30 cellular contexts compared by ENCODE assay signal in the genomic region with DNA sequence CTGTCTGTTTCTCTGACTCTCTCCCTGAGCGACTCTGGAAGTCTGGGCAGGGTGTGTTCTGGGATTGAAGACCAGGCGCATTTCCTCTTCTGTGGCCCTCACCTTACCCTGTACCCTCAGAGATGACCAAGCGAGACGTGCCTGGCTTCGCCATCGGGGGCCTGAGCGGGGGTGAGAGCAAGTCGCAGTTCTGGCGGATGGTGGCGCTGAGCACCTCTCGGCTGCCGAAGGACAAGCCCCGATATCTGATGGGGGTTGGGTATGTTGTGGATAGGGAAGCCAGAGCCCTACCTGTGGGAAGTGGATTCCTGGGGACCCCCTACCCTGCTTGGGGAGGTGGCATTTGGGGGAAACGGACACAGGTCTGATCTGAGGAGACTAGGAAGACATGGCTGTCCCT. TPM values are rescaled to one million over a fixed set of nuclear protein-coding genes. Genes with fewer than 3 reads are reported as not detected.
DNase-seq lines count a peak whose midpoint lies in the region; ATAC-seq and TF ChIP-seq lines count a peak whose summit lies in the region.
"Had no signal": no experiment of that assay in that cellular context is flagged by ENCODE, and none has a peak within 500 bp of the region (broad histone marks: within the 10 kb centered on the region; RNA-seq: fewer than 3 reads in every experiment).

No MANE protein-coding gene starts in this region.

- H3K23ac ChIP-seq in neuronal stem cell (ENCODE audit: low read depth, low read length, poor library complexity), result no peak overlapping the region

- intact Hi-C loops in CD4-positive, alpha-beta T cell (cut with DNase I, micrococcal nuclease), result no loop called here

- no peak overlapping the region for H2BK15ac ChIP-seq in neuronal stem cell (ENCODE audit: low read length)

- H2AFZ ChIP-seq in neuronal stem cell (ENCODE audit: low read length), result no peak overlapping the region
- H2AFZ ChIP-seq: PC-9 had no signal

- DNase-seq in CD4-positive, alpha-beta T cell, result no peak
- DNase-seq in Peyer's patch (peak in 2 of 3 donors; percentile 68 to 76), neuronal stem cell (ENCODE audit: low spot score) (no peak), Kasumi-1 (lab: John Stamatoyannopoulos, UW) (no peak), glutamatergic neuron (no peak)
- no peak for DNase-seq in activated T-cell treated with anti-CD3 and anti-CD28 coated beads, Interleukin-2, amount 50 U/mL, for 72 hours
- DNase-seq: activated CD8-positive, alpha-beta T cell treated with anti-CD3 and anti-CD28 coated beads, Interleukin-2, amount 10 ng/mL, durations not matched to agents 7 days and 5 days; activated effector memory CD4-positive, alpha-beta T cell treated with anti-CD3 and anti-CD28 coated beads, Interleukin-2, amount 50 U/mL, for 16 hours; activated naive CD8-positive, alpha-beta T cell treated with anti-CD3 and anti-CD28 coated beads, Interleukin-2, amount 10 ng/mL, durations not matched to agents 7 days and 5 days; activated T-cell treated with anti-CD3 and anti-CD28 coated beads for 4 hours; AML-193; CD4-positive, alpha-beta memory T cell; esophagus squamous epithelium; foreskin keratinocyte; GOT3; heart left ventricle; KG1; midbrain; MM.1S; natural killer cell; NCI-H2029; NCI-H524 treated with DMSO at 0.1 percent for 48 hours; NK-92 treated with Interleukin-12 subunit alpha and Interleukin-12 subunit beta, amount 100 ng/mL, for 24 hours; pancreas; PC-9; SHP77; stimulated activated naive CD4-positive, alpha-beta T cell treated with Interleukin-2 at 50 U/mL for 16 hours; T-helper 2 cell had no signal

- no peak overlapping the region for H3K14ac ChIP-seq in neuronal stem cell (ENCODE audit: low read length)

- CTCF ChIA-PET in CD4-positive, alpha-beta T cell (lab: Charles Lee), result no interaction called here

- no peaks in the 10 kb centered on the region for H3K27me3 ChIP-seq in CD4-positive, alpha-beta T cell (ENCODE audit: control insufficient read depth, insufficient read depth, low read length)
- H3K27me3 ChIP-seq in Peyer's patch, result no peaks in the 10 kb centered on the region
- no peaks in the 10 kb centered on the region for H3K27me3 ChIP-seq in endocrine pancreas (ENCODE audit: control insufficient read depth, insufficient read depth, low read length)
- no peaks in the 10 kb centered on the region for H3K27me3 ChIP-seq in neuronal stem cell (ENCODE audit: control insufficient read depth in 3 of 3, insufficient read depth in 3 of 3, low read depth in 1 of 3, low read length in 3 of 3)
- H3K27me3 ChIP-seq: esophagus squamous epithelium, foreskin keratinocyte, heart left ventricle, pancreas had no signal

- H3K36me3 ChIP-seq in Peyer's patch (no peaks in the 10 kb centered on the region), endocrine pancreas (ENCODE audit: control insufficient read depth, insufficient read depth, low read length) (no peaks in the 10 kb centered on the region), neuronal stem cell (replicated peaks in 1 of 2; ENCODE audit: control insufficient read depth in 2 of 2, insufficient read depth in 2 of 2, low read length in 2 of 2) (peaks cover 12 to 44% of the 10 kb centered on the region in 2 donors)

- H3K79me1 ChIP-seq in neuronal stem cell (ENCODE audit: low read depth, low read length), result peaks cover 3% of the 10 kb centered on the region

- TF ChIP-seq POLR2A in Peyer's patch (IDR thresholded peaks at IDR 0.05), result no peak

- H3K9ac ChIP-seq in endocrine pancreas (ENCODE audit: control insufficient read depth, insufficient read depth, low read length) (peak overlapping the region; percentile 54), neuronal stem cell (ENCODE audit: low read depth, low read length, poor library complexity) (no peak overlapping the region)

- H3K4me3 Mint-ChIP-seq in CD4-positive, alpha-beta T cell, result no peak overlapping the region
- H3K4me3 Mint-ChIP-seq in activated T-cell treated with anti-CD3 and anti-CD28 coated beads, Interleukin-2, amount 50 U/mL, for 72 hours, result no peak overlapping the region
- no peak overlapping the region for H3K4me3 Mint-ChIP-seq in glutamatergic neuron (ENCODE audit: unreplicated experiment)
- H3K4me3 Mint-ChIP-seq: activated CD8-positive, alpha-beta T cell treated with anti-CD3 and anti-CD28 coated beads, Interleukin-2, amount 10 ng/mL, durations not matched to agents 7 days and 5 days; activated naive CD8-positive, alpha-beta T cell treated with anti-CD3 and anti-CD28 coated beads, Interleukin-2, amount 10 ng/mL, durations not matched to agents 7 days and 5 days; CD4-positive, alpha-beta memory T cell; natural killer cell had no signal

- no peak overlapping the region for H3K4ac ChIP-seq in neuronal stem cell (ENCODE audit: low read length)

- no peak for TF ChIP-seq CTCF in CD4-positive, alpha-beta T cell (IDR thresholded peaks at IDR 0.05)
- TF ChIP-seq CTCF in Peyer's patch (IDR thresholded peaks at IDR 0.05) (peak in 3 of 6 experiments; percentile 69 to 73 (median 71)), glutamatergic neuron (IDR thresholded peaks at IDR 0.05; ENCODE audit: partially characterized antibody, unreplicated experiment) (no peak)

- H3K4me3 ChIP-seq in Peyer's patch (peak overlapping the region in 2 of 4 donors; percentile 40 to 55), endocrine pancreas (ENCODE audit: control insufficient read depth, insufficient read depth, low read length) (no peak overlapping the region), neuronal stem cell (ENCODE audit: low read length in 2 of 2) (no peak overlapping the region)
- H3K4me3 ChIP-seq: esophagus squamous epithelium, heart left ventricle, pancreas, PC-9, skin epidermis had no signal

- no peak overlapping the region for H4K8ac ChIP-seq in neuronal stem cell (ENCODE audit: low read depth, low read length)

- H3K4me1 ChIP-seq in Peyer's patch (peaks cover 0 to 8% (median under 1%) of the 10 kb centered on the region in 4 donors), endocrine pancreas (ENCODE audit: control insufficient read depth, insufficient read depth, low read length) (no peaks in the 10 kb centered on the region), neuronal stem cell (ENCODE audit: control insufficient read depth in 2 of 2, insufficient read depth in 1 of 2, low read depth in 1 of 2, low read length in 2 of 2) (no peaks in the 10 kb centered on the region)
- H3K4me1 ChIP-seq: foreskin keratinocyte, pancreas had no signal

- H3K27me3 Mint-ChIP-seq in CD4-positive, alpha-beta T cell, result no peaks in the 10 kb centered on the region
- H3K27me3 Mint-ChIP-seq in activated T-cell treated with anti-CD3 and anti-CD28 coated beads, Interleukin-2, amount 50 U/mL, for 72 hours (ENCODE audit: low read depth), result no peaks in the 10 kb centered on the region
- H3K27me3 Mint-ChIP-seq in glutamatergic neuron (ENCODE audit: unreplicated experiment), result no peaks in the 10 kb centered on the region
- H3K27me3 Mint-ChIP-seq: activated naive CD8-positive, alpha-beta T cell treated with anti-CD3 and anti-CD28 coated beads, Interleukin-2, amount 10 ng/mL, durations not matched to agents 7 days and 5 days; CD4-positive, alpha-beta memory T cell had no signal

- no peak overlapping the region for H2BK12ac ChIP-seq in neuronal stem cell (ENCODE audit: low read length)

- H3K18ac ChIP-seq in neuronal stem cell (ENCODE audit: low read length), result peak overlapping the region; percentile 45

- ATAC-seq in CD4-positive, alpha-beta T cell (ENCODE audit: poor library complexity), result no peak
- no peak for ATAC-seq in activated T-cell treated with anti-CD3 and anti-CD28 coated beads, Interleukin-2, amount 50 U/mL, for 72 hours (replicated peaks in 1 of 2)
- ATAC-seq: activated CD8-positive, alpha-beta T cell treated with anti-CD3 and anti-CD28 coated beads, Interleukin-2, amount 10 ng/mL, durations not matched to agents 7 days and 5 days; foreskin keratinocyte; heart left ventricle; natural killer cell had no signal

- H2BK5ac ChIP-seq in neuronal stem cell (ENCODE audit: low read length), result no peak overlapping the region

- H3K36me3 Mint-ChIP-seq in CD4-positive, alpha-beta T cell (ENCODE audit: low read depth), result peaks cover 13% of the 10 kb centered on the region
- H3K36me3 Mint-ChIP-seq in activated T-cell treated with anti-CD3 and anti-CD28 coated beads, Interleukin-2, amount 50 U/mL, for 72 hours (ENCODE audit: insufficient read depth in 2 of 2), result peaks cover 0 to 2% of the 10 kb centered on the region in 2 donors
- no peaks in the 10 kb centered on the region for H3K36me3 Mint-ChIP-seq in glutamatergic neuron (ENCODE audit: unreplicated experiment)
- H3K36me3 Mint-ChIP-seq: natural killer cell had no signal

- no CpG with 5 or more reads among the region's 14 CpGs for WGBS in neuronal stem cell (ENCODE audit: extremely low coverage in 2 of 2, insufficient read length in 2 of 2, insufficient replicate concordance in 1 of 2), 2 donors

- no peaks in the 10 kb centered on the region for H3K9me3 ChIP-seq in CD4-positive, alpha-beta T cell (ENCODE audit: control insufficient read depth, low read length)
- H3K9me3 ChIP-seq in Peyer's patch (no peaks in the 10 kb centered on the region), endocrine pancreas (ENCODE audit: control insufficient read depth, low read length) (no peaks in the 10 kb centered on the region), neuronal stem cell (replicated peaks in 1 of 2; ENCODE audit: control insufficient read depth in 2 of 2, insufficient read depth in 1 of 2, low read depth in 1 of 2, low read length in 2 of 2) (no peaks in the 10 kb centered on the region)
- H3K9me3 ChIP-seq: esophagus squamous epithelium, heart left ventricle, pancreas had no signal

- no peak overlapping the region for H3K4me2 ChIP-seq in neuronal stem cell (ENCODE audit: insufficient read depth, low read length, poor library complexity, severe bottlenecking)
- H3K4me2 ChIP-seq: PC-9 had no signal

- peaks cover 13% of the 10 kb centered on the region for H3K4me1 Mint-ChIP-seq in CD4-positive, alpha-beta T cell (ENCODE audit: low read depth)
- H3K4me1 Mint-ChIP-seq in activated T-cell treated with anti-CD3 and anti-CD28 coated beads, Interleukin-2, amount 50 U/mL, for 72 hours (ENCODE audit: low read depth), result peaks cover 10% of the 10 kb centered on the region
- H3K4me1 Mint-ChIP-seq in glutamatergic neuron (ENCODE audit: low read depth, unreplicated experiment), result peaks cover 4% of the 10 kb centered on the region

- POLR2A ChIA-PET in CD4-positive, alpha-beta T cell (lab: Charles Lee), result no interaction called here

- no peaks in the 10 kb centered on the region for H3K9me3 Mint-ChIP-seq in CD4-positive, alpha-beta T cell
- H3K9me3 Mint-ChIP-seq in activated T-cell treated with anti-CD3 and anti-CD28 coated beads, Interleukin-2, amount 50 U/mL, for 72 hours, result no peaks in the 10 kb centered on the region
- peaks cover 2% of the 10 kb centered on the region for H3K9me3 Mint-ChIP-seq in glutamatergic neuron (ENCODE audit: unreplicated experiment)
- H3K9me3 Mint-ChIP-seq: activated naive CD8-positive, alpha-beta T cell treated with anti-CD3 and anti-CD28 coated beads, Interleukin-2, amount 10 ng/mL, durations not matched to agents 7 days and 5 days; natural killer cell had no signal

- no peak overlapping the region for H2AK5ac ChIP-seq in neuronal stem cell (ENCODE audit: low read depth, low read length)

- no peak overlapping the region for H2BK120ac ChIP-seq in neuronal stem cell (ENCODE audit: low read depth, low read length)

- H4K91ac ChIP-seq in neuronal stem cell (ENCODE audit: low read depth, low read length, poor library complexity), result no peak overlapping the region

- H3K27ac Mint-ChIP-seq in CD4-positive, alpha-beta T cell, result peak overlapping the region; percentile 90
- no peak overlapping the region for H3K27ac Mint-ChIP-seq in activated T-cell treated with anti-CD3 and anti-CD28 coated beads, Interleukin-2, amount 50 U/mL, for 72 hours
- H3K27ac Mint-ChIP-seq in glutamatergic neuron (ENCODE audit: unreplicated experiment), result no peak overlapping the region
- H3K27ac Mint-ChIP-seq: activated CD8-positive, alpha-beta T cell treated with anti-CD3 and anti-CD28 coated beads, Interleukin-2, amount 10 ng/mL, durations not matched to agents 7 days and 5 days; activated naive CD8-positive, alpha-beta T cell treated with anti-CD3 and anti-CD28 coated beads, Interleukin-2, amount 10 ng/mL, durations not matched to agents 7 days and 5 days; natural killer cell had no signal

- H3K27ac ChIP-seq in CD4-positive, alpha-beta T cell (ENCODE audit: low read depth, low read length), result no peak overlapping the region
- peak overlapping the region in 3 of 4 donors; percentile 75 to 97 (median 88) for H3K27ac ChIP-seq in Peyer's patch
- no peak overlapping the region for H3K27ac ChIP-seq in neuronal stem cell (replicated peaks; ENCODE audit: low read length)
- H3K27ac ChIP-seq: esophagus squamous epithelium, foreskin keratinocyte, heart left ventricle, pancreas, PC-9, skin epidermis had no signal

RNA-seq across cellular contexts. Expression of a gene that starts 5.8 kb away (rescaled TPM):
- total RNA-seq in CD4-positive, alpha-beta T cell, result 100 to 1,000 TPM; 279 to 286 TPM
- total RNA-seq in Peyer's patch (100 to 1,000 TPM; 353 to 827 (median 464) TPM), glutamatergic neuron (ENCODE audit: unreplicated experiment) (227 TPM)
- polyA plus RNA-seq in neuronal stem cell (2013, experiment 1 of 2), result 49.9 TPM
- polyA plus RNA-seq in neuronal stem cell (2013, experiment 2 of 2), result 49.9 TPM
- total RNA-seq in activated T-cell treated with anti-CD3 and anti-CD28 coated beads, Interleukin-2, amount 50 U/mL, for 72 hours, result 100 to 1,000 TPM; 241 to 266 TPM

RNA-seq across cellular contexts. Expression of a gene that starts 10.8 kb away (rescaled TPM):
- total RNA-seq in CD4-positive, alpha-beta T cell, result 10 to 100 TPM; 48.6 to 53.3 TPM
- 10 to 100 TPM; 25.9 to 85.0 (median 38.3) TPM for total RNA-seq in Peyer's patch
- 17.9 TPM for polyA plus RNA-seq in neuronal stem cell (2013, experiment 1 of 2)
- polyA plus RNA-seq in neuronal stem cell (2013, experiment 2 of 2), result 16.9 TPM
- 10 to 100 TPM; 48.9 to 49.5 TPM for total RNA-seq in activated T-cell treated with anti-CD3 and anti-CD28 coated beads, Interleukin-2, amount 50 U/mL, for 72 hours
- 35.1 TPM for total RNA-seq in glutamatergic neuron (ENCODE audit: unreplicated experiment)

RNA-seq across cellular contexts. Expression of a gene that starts 57.9 kb away (rescaled TPM):
- total RNA-seq in CD4-positive, alpha-beta T cell, result 100 to 1,000 TPM; 464 to 491 TPM
- 100 to 1,000 TPM in 3 of 4 donors, 10 to 100 TPM in 1; 73.4 to 227 (median 139) TPM for total RNA-seq in Peyer's patch
- 416 TPM for polyA plus RNA-seq in neuronal stem cell (2013, experiment 1 of 2)
- polyA plus RNA-seq in neuronal stem cell (2013, experiment 2 of 2), result 418 TPM
- total RNA-seq in activated T-cell treated with anti-CD3 and anti-CD28 coated beads, Interleukin-2, amount 50 U/mL, for 72 hours, result 100 to 1,000 TPM; 297 to 311 TPM
- 536 TPM for total RNA-seq in glutamatergic neuron (ENCODE audit: unreplicated experiment)

Comparison
In these comparisons a context has a peak if more than half of its experiments do, and no peak if none do; other contexts are left out.
1. DNase-seq: peak in Peyer's patch (2 of 3); none in CD4-positive, alpha-beta T cell (0 of 10), neuronal stem cell (single experiment), Kasumi-1 (0 of 2), activated T-cell treated with anti-CD3 and anti-CD28 coated beads, Interleukin-2, amount 50 U/mL, for 72 hours (0 of 2) and glutamatergic neuron (single experiment).
2. H3K27ac ChIP-seq: peak in Peyer's patch (3 of 4); none in CD4-positive, alpha-beta T cell (single experiment) and neuronal stem cell (single experiment).